Comparison of ENCODE assay signal across 11 cellular contexts in the genomic region with DNA sequence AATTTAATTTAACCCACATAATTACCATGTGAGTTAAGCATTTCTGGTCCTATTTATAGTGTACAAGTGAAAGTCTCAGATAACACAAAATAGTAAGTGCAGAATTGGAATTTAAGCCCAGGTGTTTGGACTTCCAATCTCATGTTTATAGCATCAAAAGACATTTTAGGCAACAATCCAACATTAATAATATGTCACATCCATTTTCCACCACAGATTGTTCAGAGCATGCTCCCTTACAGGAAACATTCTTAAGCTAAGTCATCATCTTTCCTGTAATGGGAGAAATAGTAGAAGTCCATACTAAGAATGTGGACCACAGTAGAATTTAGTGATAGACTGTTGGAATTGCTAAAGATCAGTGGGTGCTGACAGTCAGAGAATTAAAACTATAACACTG. TPM values are rescaled to one million over a fixed set of nuclear protein-coding genes. Genes with fewer than 3 reads are reported as not detected.
"Had no signal": no experiment of that assay in that cellular context is flagged by ENCODE, and none has a peak within 500 bp of the region (broad histone marks: within the 10 kb centered on the region; RNA-seq: fewer than 3 reads in every experiment).

No MANE protein-coding gene starts in this region.

RNA-seq across cellular contexts. Expression of a gene that starts 45.7 kb away (rescaled TPM):
- total RNA-seq: activated CD4-positive, alpha-beta T cell treated with anti-CD3 and anti-CD28 coated beads for 36 hours; activated CD8-positive, alpha-beta memory T cell treated with anti-CD3 and anti-CD28 coated beads, Interleukin-2, amount 10 ng/mL, durations not matched to agents 7 days and 5 days; activated CD8-positive, alpha-beta T cell treated with anti-CD3 and anti-CD28 coated beads, Interleukin-2, amount 10 ng/mL, durations not matched to agents 7 days and 5 days; activated T-helper 2 cell treated with anti-CD3 and anti-CD28 coated beads, Interferon-gamma antibody, Interleukin-2, Interleukin-4, amounts not matched to agents 10 μg/mL and 5 μg/mL and 100 μg/mL, durations not matched to agents 14 hours and 24 hours and 36 hours; left ventricle myocardium inferior; mucosa of descending colon; myocyte; osteoblast; right lobe of liver; T-helper 1 cell treated with Interleukin-12 subunit alpha and Interleukin-12 subunit beta and Interleukin-4 antibody, amounts not matched to agents 30 ng/mL and 1 ng/mL, for 36 hours; transverse colon had no signal
